In genomic region chr4:168383510-168383909, GRCh38 we compare ENCODE assay signal across 13 cellular contexts.
DNase-seq lines count a peak whose midpoint lies in the region; ATAC-seq and TF ChIP-seq lines count a peak whose summit lies in the region.
"Had no signal": no experiment of that assay in that cellular context is flagged by ENCODE, and none has a peak within 500 bp of the region (broad histone marks: within the 10 kb centered on the region; RNA-seq: fewer than 3 reads in every experiment).

No MANE protein-coding gene starts in this region.

- peak overlapping the region; percentile 54 for H3K27ac Mint-ChIP-seq in stimulated activated naive B cell treated with anti-CD40 and anti-IgM and Interleukin-4, amounts not matched to agents 10 μg/mL and 1 μg/mL and 100 μg/mL, for 72 hours
- H3K27ac Mint-ChIP-seq in T-helper 17 cell = no peak overlapping the region
- H3K27ac Mint-ChIP-seq: mesothelial cell of epicardium had no signal

- no peak for ATAC-seq in Right ventricle myocardium superior (ENCODE audit: poor library complexity)
- ATAC-seq in GM21786 (IDR thresholded peaks at IDR 0.05; ENCODE audit: unreplicated experiment) = peak; percentile 78
- peak; percentile 90 for ATAC-seq in HG03354 (IDR thresholded peaks at IDR 0.05; ENCODE audit: poor library complexity, severe bottlenecking, unreplicated experiment)
- no peak for ATAC-seq in stimulated activated naive B cell treated with anti-CD40 and anti-IgM and Interleukin-4, amounts not matched to agents 10 μg/mL and 1 μg/mL and 100 μg/mL, for 72 hours (replicated peaks)
- ATAC-seq in T-helper 17 cell = no peak
- ATAC-seq in gastroesophageal sphincter = no peak

- intact Hi-C loops in Right ventricle myocardium superior (cut with DNase I) (no loop called here), ascending aorta (cut with DNase I) (no loop called here)

- peaks cover 6 to 22% of the 10 kb centered on the region in 2 donors for H3K4me1 Mint-ChIP-seq in stimulated activated naive B cell treated with anti-CD40 and anti-IgM and Interleukin-4, amounts not matched to agents 10 μg/mL and 1 μg/mL and 100 μg/mL, for 72 hours
- H3K4me1 Mint-ChIP-seq in T-helper 17 cell = peaks cover 21% of the 10 kb centered on the region
- H3K4me1 Mint-ChIP-seq: mesothelial cell of epicardium had no signal

- H3K27ac ChIP-seq in cardiac muscle cell (peak overlapping the region; percentile 2), ascending aorta (no peak overlapping the region), gastroesophageal sphincter (no peak overlapping the region)

- no peak for TF ChIP-seq CTCF in cardiac muscle cell (IDR thresholded peaks at IDR 0.05; ENCODE audit: low read depth, low read length)
- TF ChIP-seq CTCF in ascending aorta (IDR thresholded peaks at IDR 0.05) = no peak
- TF ChIP-seq CTCF in gastroesophageal sphincter (IDR thresholded peaks at IDR 0.05) = no peak

- no peak for TF ChIP-seq POLR2A in gastroesophageal sphincter (IDR thresholded peaks at IDR 0.05)

- no peaks in the 10 kb centered on the region for H3K9me3 ChIP-seq in cardiac muscle cell (ENCODE audit: low read depth)
- no peaks in the 10 kb centered on the region for H3K9me3 ChIP-seq in T-helper 17 cell (ENCODE audit: control insufficient read depth, low read length, poor library complexity, severe bottlenecking)
- no peaks in the 10 kb centered on the region for H3K9me3 ChIP-seq in ascending aorta
- no peaks in the 10 kb centered on the region for H3K9me3 ChIP-seq in gastroesophageal sphincter

- H3K4me1 ChIP-seq in cardiac muscle cell (ENCODE audit: low read depth) (peaks cover 9% of the 10 kb centered on the region), ascending aorta (no peaks in the 10 kb centered on the region), gastroesophageal sphincter (no peaks in the 10 kb centered on the region)

- H3K27me3 ChIP-seq in cardiac muscle cell (no peaks in the 10 kb centered on the region), ascending aorta (no peaks in the 10 kb centered on the region), gastroesophageal sphincter (no peaks in the 10 kb centered on the region)

- DNase-seq in cardiac muscle cell (ENCODE audit: low read depth in 1 of 2, low spot score in 1 of 2) (peak in 1 of 2 donors; percentile 29), Right ventricle myocardium superior (no peak), T-helper 17 cell (no peak), ascending aorta (ENCODE audit: low spot score in 2 of 2) (no peak)
- no peak for DNase-seq in stimulated activated naive B cell treated with anti-CD40 and anti-IgM and Interleukin-4, amounts not matched to agents 10 μg/mL and 1 μg/mL and 100 μg/mL, for 72 hours
- DNase-seq: activated CD4-positive, CD25-positive, alpha-beta regulatory T cell; anterior cingulate cortex; COR-L47; dermis blood vessel endothelial cell had no signal

- 80 to 92% methylated on average over 1 to 2 of the region's 2 CpGs for WGBS in gastroesophageal sphincter (ENCODE audit: low coverage in 1 of 2), 2 donors

- H3K9me3 Mint-ChIP-seq in stimulated activated naive B cell treated with anti-CD40 and anti-IgM and Interleukin-4, amounts not matched to agents 10 μg/mL and 1 μg/mL and 100 μg/mL, for 72 hours = peaks cover 6 to 7% of the 10 kb centered on the region in 2 donors

- no peak overlapping the region for H3K4me3 Mint-ChIP-seq in stimulated activated naive B cell treated with anti-CD40 and anti-IgM and Interleukin-4, amounts not matched to agents 10 μg/mL and 1 μg/mL and 100 μg/mL, for 72 hours
- H3K4me3 Mint-ChIP-seq in T-helper 17 cell = no peak overlapping the region
- H3K4me3 Mint-ChIP-seq: mesothelial cell of epicardium had no signal

- no peaks in the 10 kb centered on the region for H3K36me3 ChIP-seq in cardiac muscle cell
- peaks cover 0 to 4% of the 10 kb centered on the region in 2 donors for H3K36me3 ChIP-seq in ascending aorta
- peaks cover 0 to 43% of the 10 kb centered on the region in 2 donors for H3K36me3 ChIP-seq in gastroesophageal sphincter

- H3K36me3 Mint-ChIP-seq in stimulated activated naive B cell treated with anti-CD40 and anti-IgM and Interleukin-4, amounts not matched to agents 10 μg/mL and 1 μg/mL and 100 μg/mL, for 72 hours = peaks cover 38 to 51% of the 10 kb centered on the region in 2 donors
- H3K36me3 Mint-ChIP-seq in T-helper 17 cell (ENCODE audit: low read depth) = peaks cover 32% of the 10 kb centered on the region

- H3K27me3 Mint-ChIP-seq in stimulated activated naive B cell treated with anti-CD40 and anti-IgM and Interleukin-4, amounts not matched to agents 10 μg/mL and 1 μg/mL and 100 μg/mL, for 72 hours = no peaks in the 10 kb centered on the region
- H3K27me3 Mint-ChIP-seq in T-helper 17 cell = no peaks in the 10 kb centered on the region

- H3K4me3 ChIP-seq in cardiac muscle cell (no peak overlapping the region), ascending aorta (no peak overlapping the region), gastroesophageal sphincter (no peak overlapping the region)

- TF ChIP-seq EP300 in gastroesophageal sphincter (IDR thresholded peaks at IDR 0.05) = no peak

Comparison
In these comparisons a context has a peak if more than half of its experiments do, and no peak if none do; other contexts are left out.
1. ATAC-seq: peak in GM21786 (single experiment) and HG03354 (single experiment); none in Right ventricle myocardium superior (single experiment), stimulated activated naive B cell treated with anti-CD40 and anti-IgM and Interleukin-4, amounts not matched to agents 10 μg/mL and 1 μg/mL and 100 μg/mL, for 72 hours (0 of 2), T-helper 17 cell (single experiment) and gastroesophageal sphincter (single experiment).